9 cellular contexts compared by ENCODE assay signal in the genomic region with DNA sequence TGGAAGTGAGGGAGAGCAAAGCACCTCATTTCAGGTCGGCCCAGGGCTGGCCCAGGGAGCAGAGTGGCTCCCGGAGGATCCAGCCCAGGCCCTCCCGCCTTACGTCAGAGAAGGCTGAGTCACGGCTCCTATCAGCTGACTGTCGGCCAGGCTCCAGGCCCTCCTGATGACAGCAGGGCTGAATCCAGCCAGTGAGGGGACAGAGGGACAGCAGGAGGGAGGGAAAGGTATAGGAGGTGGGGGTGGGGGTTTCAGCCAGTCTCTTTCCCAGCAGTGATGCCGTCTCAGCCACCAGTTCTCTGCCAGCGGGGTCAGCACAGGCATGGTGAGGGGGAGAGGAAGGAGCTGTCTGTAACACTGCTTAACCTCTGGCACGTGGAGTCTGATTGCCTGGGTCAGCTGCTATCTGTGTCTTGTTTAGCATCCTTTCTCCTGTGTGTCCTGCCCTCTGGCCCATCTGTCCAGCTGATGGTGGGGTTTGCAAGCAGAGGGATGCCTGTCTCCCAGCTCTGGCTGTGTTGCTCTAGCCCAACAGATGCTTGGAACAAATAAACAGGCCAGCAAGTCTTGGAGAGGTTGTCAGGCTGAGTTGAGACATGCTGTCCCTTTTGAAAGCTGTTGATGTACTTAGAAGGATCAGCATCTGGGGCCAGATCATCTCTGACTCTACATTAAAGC.
DNase-seq lines count a peak whose midpoint lies in the region; ATAC-seq, FAIRE-seq and TF ChIP-seq lines count a peak whose summit lies in the region.
"Had no signal": no experiment of that assay in that cellular context is flagged by ENCODE, and none has a peak within 500 bp of the region (broad histone marks: within the 10 kb centered on the region; RNA-seq: fewer than 3 reads in every experiment).

No MANE protein-coding gene starts in this region.

- ATAC-seq in gastrocnemius medialis (peak; percentile 95 to 96), GM18909 (IDR thresholded peaks at IDR 0.05; ENCODE audit: poor library complexity, unreplicated experiment) (no peak)

- no peaks in the 10 kb centered on the region for H3K4me1 Mint-ChIP-seq in activated T-cell treated with anti-CD3 and anti-CD28 coated beads, Interleukin-2, amount 50 U/mL, for 24 hours (ENCODE audit: low read depth)

- no peaks in the 10 kb centered on the region for H3K9me3 Mint-ChIP-seq in activated T-cell treated with anti-CD3 and anti-CD28 coated beads, Interleukin-2, amount 50 U/mL, for 24 hours

- H2AFZ ChIP-seq in hepatocyte = peak overlapping the region; percentile 21

- no peak overlapping the region for H3K27ac Mint-ChIP-seq in activated T-cell treated with anti-CD3 and anti-CD28 coated beads, Interleukin-2, amount 50 U/mL, for 24 hours

- peak; percentile 45 for FAIRE-seq in H54 (lab: Jason Lieb, UNC)

- H3K4me3 Mint-ChIP-seq in activated T-cell treated with anti-CD3 and anti-CD28 coated beads, Interleukin-2, amount 50 U/mL, for 24 hours = no peak overlapping the region

- peaks cover 30% of the 10 kb centered on the region for H3K4me1 ChIP-seq in hepatocyte (ENCODE audit: insufficient read depth)
- H3K4me1 ChIP-seq in gastrocnemius medialis = peaks cover 22 to 29% of the 10 kb centered on the region in 2 donors

- H3K27me3 Mint-ChIP-seq in activated T-cell treated with anti-CD3 and anti-CD28 coated beads, Interleukin-2, amount 50 U/mL, for 24 hours = peaks cover 3% of the 10 kb centered on the region

- H3K9me3 ChIP-seq in hepatocyte (ENCODE audit: low read depth) = no peaks in the 10 kb centered on the region
- H3K9me3 ChIP-seq in gastrocnemius medialis = no peaks in the 10 kb centered on the region

- H3K4me2 ChIP-seq in hepatocyte = peak overlapping the region; percentile 16

- WGBS in adipose tissue, 3 donors = 44 to 55% (median 47%) methylated on average over 9 of the region's 9 CpGs
- WGBS in hepatocyte (ENCODE audit: low lambda C conversion rate, missing lambda C conversion rate) = 31% methylated on average over 8 of the region's 9 CpGs

- TF ChIP-seq POLR2A in H54 (IDR thresholded peaks at IDR 0.05; ENCODE audit: low read depth, low read length) (no peak; the same call in 1 of the 2 replicates), gastrocnemius medialis (IDR thresholded peaks at IDR 0.05) (peak; percentile 45 to 57)

- H3K27me3 ChIP-seq in hepatocyte = no peaks in the 10 kb centered on the region
- H3K27me3 ChIP-seq in gastrocnemius medialis = no peaks in the 10 kb centered on the region

- H3K79me2 ChIP-seq in hepatocyte = no peaks in the 10 kb centered on the region

- no peaks in the 10 kb centered on the region for H3K36me3 Mint-ChIP-seq in activated T-cell treated with anti-CD3 and anti-CD28 coated beads, Interleukin-2, amount 50 U/mL, for 24 hours (ENCODE audit: low read depth)

- H4K20me1 ChIP-seq in hepatocyte (ENCODE audit: insufficient read depth, poor library complexity, severe bottlenecking) = no peaks in the 10 kb centered on the region

- no peaks in the 10 kb centered on the region for H3K9me2 ChIP-seq in hepatocyte (replicated peaks; ENCODE audit: insufficient read depth)

- H3K4me3 ChIP-seq in hepatocyte (no peak overlapping the region), gastrocnemius medialis (no peak overlapping the region)

- in situ Hi-C loops in gastrocnemius medialis (cut with MboI; ENCODE audit: low sequenced_read_pairs in 4 of 4) = no loop called here

- TF ChIP-seq CTCF in hepatocyte (IDR thresholded peaks at IDR 0.05; ENCODE audit: poor library complexity) (no peak), gastrocnemius medialis (IDR thresholded peaks at IDR 0.05 in 4 of 5, conservative IDR thresholded peaks at IDR 0.05 in 1 of 5) (no peak)

- peak overlapping the region; percentile 30 for H3K27ac ChIP-seq in adipose tissue (ENCODE audit: low read depth, low read length)
- H3K27ac ChIP-seq in hepatocyte = peak overlapping the region; percentile 90
- peak overlapping the region; percentile 89 to 94 (median 92) for H3K27ac ChIP-seq in gastrocnemius medialis
- H3K27ac ChIP-seq: epithelial cell of prostate had no signal

- H3K36me3 ChIP-seq in hepatocyte (replicated peaks; ENCODE audit: insufficient read depth, low read depth) (no peaks in the 10 kb centered on the region), gastrocnemius medialis (no peaks in the 10 kb centered on the region)

- peak; percentile 73 for DNase-seq in H54 (ENCODE audit: insufficient read length, low spot score)
- DNase-seq in hepatocyte (ENCODE audit: low spot score) = peak; percentile 94
- peak; percentile 94 to 96 for DNase-seq in gastrocnemius medialis
- DNase-seq in activated gamma-delta T cell (lab: John Stamatoyannopoulos, UW) = no peak
- no peak for DNase-seq in activated gamma-delta T cell treated with Interleukin-2 at 50 U/mL for 16 hours
- DNase-seq in activated T-cell treated with anti-CD3 and anti-CD28 coated beads, Interleukin-2, amount 50 U/mL, for 24 hours = no peak

- intact Hi-C loops in gastrocnemius medialis (cut with DNase I; ENCODE audit: low total_unique reads) = loop anchor here (1.0 to 5.0 kb wide), 4 partner anchors 72 to 375 kb away; no protein-coding TSS in a partner anchor

Comparison
In these comparisons a context has a peak if more than half of its experiments do, and no peak if none do; other contexts are left out.
1. DNase-seq: peak in H54 (single experiment), hepatocyte (single experiment) and gastrocnemius medialis (2 of 2); none in activated gamma-delta T cell (single experiment), activated gamma-delta T cell treated with Interleukin-2 at 50 U/mL for 16 hours (single experiment) and activated T-cell treated with anti-CD3 and anti-CD28 coated beads, Interleukin-2, amount 50 U/mL, for 24 hours (single experiment).
2. H3K27ac ChIP-seq: peak in every context shown above with its lines; median percentile 92 in gastrocnemius medialis; 90 in hepatocyte; 30 in adipose tissue.